In genomic region chr11:122820158-122820557, GRCh38 we compare ENCODE assay signal across 36 cellular contexts. TPM values are rescaled to one million over a fixed set of nuclear protein-coding genes. Genes with fewer than 3 reads are reported as not detected.
"Had no signal": no experiment of that assay in that cellular context is flagged by ENCODE, and none has a peak within 500 bp of the region (broad histone marks: within the 10 kb centered on the region; RNA-seq: fewer than 3 reads in every experiment).

No MANE protein-coding gene starts in this region.

- H3K4me1 Mint-ChIP-seq: activated CD4-positive, alpha-beta T cell treated with anti-CD3 and anti-CD28 coated beads, Interleukin-2, amount 10 ng/mL, durations not matched to agents 24 days and 14 days; activated T-helper 17 cell treated with anti-CD3 and anti-CD28 coated beads, Interleukin-2, amount 50 U/mL, for 72 hours had no signal

- H3K27ac ChIP-seq: adrenal gland, body of pancreas, brain microvascular endothelial cell, breast epithelium, VCaP had no signal

- H3K27ac Mint-ChIP-seq: activated B cell treated with CpG ODN at 0.5 μM for 24 hours; activated CD4-positive, alpha-beta memory T cell treated with anti-CD3 and anti-CD28 coated beads for 36 hours; activated CD4-positive, alpha-beta T cell treated with anti-CD3 and anti-CD28 coated beads, Interleukin-2, amount 10 ng/mL, durations not matched to agents 24 days and 14 days; activated CD8-positive, alpha-beta T cell treated with anti-CD3 and anti-CD28 coated beads for 36 hours; activated naive CD4-positive, alpha-beta T cell treated with anti-CD3 and anti-CD28 coated beads for 36 hours; activated naive CD4-positive, alpha-beta T cell treated with anti-CD3 and anti-CD28 coated beads, Interleukin-2, amount 50 U/mL, for 72 hours; activated naive CD8-positive, alpha-beta T cell treated with anti-CD3 and anti-CD28 coated beads for 36 hours; activated T-cell treated with anti-CD3 and anti-CD28 coated beads, Interleukin-2, amount 50 U/mL, for 72 hours; activated T-helper 1 cell treated with anti-CD3 and anti-CD28 coated beads, Interleukin-12 subunit alpha, Interleukin-12 subunit beta, Interleukin-2, Interleukin-4 antibody, amounts not matched to agents 30 ng/mL and 10 ng/mL and 1 ng/mL, durations not matched to agents 14 hours and 24 hours and 36 hours; activated T-helper 17 cell treated with anti-CD3 and anti-CD28 coated beads, Interleukin-2, amount 50 U/mL, for 72 hours; T-helper 1 cell treated with Interleukin-12 subunit alpha and Interleukin-12 subunit beta and Interleukin-4 antibody, amounts not matched to agents 30 μg/mL and 1 μg/mL, for 36 hours; T-helper 2 cell treated with Interferon-gamma antibody and Interleukin-4, amounts not matched to agents 5 μg/mL and 100 μg/mL, for 36 hours had no signal

- H3K27me3 Mint-ChIP-seq: activated B cell treated with CpG ODN at 0.5 μM for 24 hours; activated CD4-positive, alpha-beta memory T cell treated with anti-CD3 and anti-CD28 coated beads for 36 hours; activated CD8-positive, alpha-beta T cell treated with anti-CD3 and anti-CD28 coated beads for 36 hours; activated naive CD8-positive, alpha-beta T cell treated with anti-CD3 and anti-CD28 coated beads for 36 hours had no signal

- H3K9me3 ChIP-seq: adrenal gland, body of pancreas, breast epithelium had no signal

- H3K4me3 Mint-ChIP-seq: activated B cell treated with CpG ODN at 0.5 μM for 24 hours; activated CD4-positive, alpha-beta memory T cell treated with anti-CD3 and anti-CD28 coated beads for 36 hours; activated CD4-positive, alpha-beta T cell treated with anti-CD3 and anti-CD28 coated beads, Interleukin-2, amount 10 ng/mL, durations not matched to agents 24 days and 14 days; activated CD8-positive, alpha-beta T cell treated with anti-CD3 and anti-CD28 coated beads for 36 hours; activated naive CD4-positive, alpha-beta T cell treated with anti-CD3 and anti-CD28 coated beads for 36 hours; activated naive CD8-positive, alpha-beta T cell treated with anti-CD3 and anti-CD28 coated beads for 36 hours; activated T-cell treated with anti-CD3 and anti-CD28 coated beads, Interleukin-2, amount 50 U/mL, for 4 hours; activated T-cell treated with anti-CD3 and anti-CD28 coated beads, Interleukin-2, amount 50 U/mL, for 72 hours; activated T-helper 1 cell treated with anti-CD3 and anti-CD28 coated beads, Interleukin-12 subunit alpha, Interleukin-12 subunit beta, Interleukin-2, Interleukin-4 antibody, amounts not matched to agents 30 ng/mL and 10 ng/mL and 1 ng/mL, durations not matched to agents 14 hours and 24 hours and 36 hours; activated T-helper 17 cell treated with anti-CD3 and anti-CD28 coated beads, Interleukin-2, amount 50 U/mL, for 72 hours; T-helper 1 cell treated with Interleukin-12 subunit alpha and Interleukin-12 subunit beta and Interleukin-4 antibody, amounts not matched to agents 30 μg/mL and 1 μg/mL, for 36 hours; T-helper 2 cell treated with Interferon-gamma antibody and Interleukin-4, amounts not matched to agents 5 μg/mL and 100 μg/mL, for 36 hours had no signal

- H3K36me3 ChIP-seq: adrenal gland, brain microvascular endothelial cell, breast epithelium had no signal

- DNase-seq: activated B cell treated with CpG ODN at 0.5 μM for 24 hours; activated CD4-positive, alpha-beta memory T cell treated with anti-CD3 and anti-CD28 coated beads for 36 hours; activated CD4-positive, alpha-beta T cell treated with anti-CD3 and anti-CD28 coated beads for 4 hours; activated CD4-positive, alpha-beta T cell treated with anti-CD3 and anti-CD28 coated beads, Interleukin-2, amount 10 ng/mL, durations not matched to agents 24 days and 14 days; activated CD4-positive, alpha-beta T cell treated with anti-CD3 and anti-CD28 coated beads, Interleukin-2, amount 50 U/mL, for 1 hour; activated CD4-positive, alpha-beta T cell treated with anti-CD3 and anti-CD28 coated beads, Interleukin-2, amount 50 U/mL, for 4 hours; activated CD4-positive, CD25-positive, alpha-beta regulatory T cell treated with anti-CD3 and anti-CD28 coated beads, Interleukin-2, amount 50 U/mL, for 72 hours; activated CD8-positive, alpha-beta memory T cell treated with anti-CD3 and anti-CD28 coated beads, Interleukin-2, amount 50 U/mL, for 4 hours; activated CD8-positive, alpha-beta T cell treated with anti-CD3 and anti-CD28 coated beads for 36 hours; activated effector memory CD4-positive, alpha-beta T cell treated with anti-CD3 and anti-CD28 coated beads, Interleukin-2, amount 50 U/mL, for 16 hours; activated gamma-delta T cell treated with Interleukin-2 at 50 U/mL for 16 hours; activated naive CD4-positive, alpha-beta T cell; activated naive CD4-positive, alpha-beta T cell treated with anti-CD3 and anti-CD28 coated beads for 36 hours; activated naive CD4-positive, alpha-beta T cell treated with anti-CD3 and anti-CD28 coated beads, Interleukin-2, amount 50 U/mL, for 16 hours; activated naive CD8-positive, alpha-beta T cell treated with anti-CD3 and anti-CD28 coated beads for 36 hours; activated T-cell treated with anti-CD3 and anti-CD28 coated beads for 4 hours; activated T-cell treated with anti-CD3 and anti-CD28 coated beads, Interleukin-2, amount 50 U/mL, for 1 hour; activated T-cell treated with anti-CD3 and anti-CD28 coated beads, Interleukin-2, amount 50 U/mL, for 4 hours; activated T-cell treated with anti-CD3 and anti-CD28 coated beads, Interleukin-2, amount 50 U/mL, for 72 hours; adrenal gland; amniotic stem cell; aorta; body of pancreas; brain microvascular endothelial cell; central memory CD4-positive, alpha-beta T cell; T-helper 2 cell; T-helper 9 cell had no signal

- FAIRE-seq: astrocyte, TTC549 had no signal

- H3K4me1 ChIP-seq: adrenal gland, breast epithelium had no signal

- H3K27me3 ChIP-seq: adrenal gland, body of pancreas, brain microvascular endothelial cell, breast epithelium had no signal

- H3K4me3 ChIP-seq: adrenal gland, body of pancreas, breast epithelium had no signal

- ATAC-seq: activated CD8-positive, alpha-beta T cell treated with anti-CD3 and anti-CD28 coated beads for 36 hours; activated naive CD4-positive, alpha-beta T cell treated with anti-CD3 and anti-CD28 coated beads, Interleukin-2, amount 50 U/mL, for 72 hours; activated T-cell treated with anti-CD3 and anti-CD28 coated beads, Interleukin-2, amount 50 U/mL, for 4 hours; activated T-cell treated with anti-CD3 and anti-CD28 coated beads, Interleukin-2, amount 50 U/mL, for 72 hours; activated T-helper 17 cell treated with anti-CD3 and anti-CD28 coated beads, Interleukin-2, amount 50 U/mL, for 72 hours; body of pancreas had no signal

RNA-seq across cellular contexts. Expression of gene CRTAM, which starts 18.1 kb away (rescaled TPM):
- total RNA-seq: activated B cell treated with CpG ODN at 0.5 μM for 24 hours, astrocyte, body of pancreas had no signal
- polyA plus RNA-seq: aorta had no signal
